In the genomic region with DNA sequence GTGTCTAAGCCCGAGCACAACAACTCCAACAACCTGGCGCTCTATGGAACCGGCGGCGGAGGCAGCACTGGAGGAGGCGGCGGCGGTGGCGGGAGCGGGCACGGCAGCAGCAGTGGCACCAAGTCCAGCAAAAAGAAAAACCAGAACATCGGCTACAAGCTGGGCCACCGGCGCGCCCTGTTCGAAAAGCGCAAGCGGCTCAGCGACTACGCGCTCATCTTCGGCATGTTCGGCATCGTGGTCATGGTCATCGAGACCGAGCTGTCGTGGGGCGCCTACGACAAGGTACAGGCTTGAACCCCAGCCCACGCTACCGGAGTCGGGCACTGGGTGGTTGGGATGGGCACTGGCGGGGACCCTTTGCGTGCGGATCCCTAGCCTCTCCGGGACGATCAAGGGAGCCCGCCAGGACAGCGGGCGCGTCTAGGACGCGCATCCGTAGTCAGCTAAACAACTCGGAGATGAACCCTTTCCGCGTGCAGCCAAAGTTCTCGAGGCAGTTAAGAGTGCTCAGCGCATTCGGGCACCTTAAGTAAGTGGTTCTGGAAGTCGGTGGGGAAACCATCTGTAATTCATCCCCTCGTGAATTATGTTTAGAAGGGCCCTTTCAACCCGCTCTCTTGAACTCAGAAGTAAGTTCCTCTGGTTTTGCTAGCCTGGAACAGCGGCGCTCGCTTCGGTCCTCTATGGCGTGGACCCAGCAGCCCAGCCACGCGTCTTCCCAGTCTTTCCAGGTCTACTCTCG, we compare ENCODE assay signal across 9 cellular contexts. TPM values are rescaled to one million over a fixed set of nuclear protein-coding genes. Genes with fewer than 3 reads are reported as not detected.
DNase-seq lines count a peak whose midpoint lies in the region; ATAC-seq and TF ChIP-seq lines count a peak whose summit lies in the region.
"Had no signal": no experiment of that assay in that cellular context is flagged by ENCODE, and none has a peak within 500 bp of the region (broad histone marks: within the 10 kb centered on the region; RNA-seq: fewer than 3 reads in every experiment).

No MANE protein-coding gene starts in this region.

- peaks cover 0 to 3% of the 10 kb centered on the region in 2 donors for H3K36me3 Mint-ChIP-seq in CD14-positive monocyte

- H3K27ac Mint-ChIP-seq in CD14-positive monocyte: no peak overlapping the region
- H3K27ac Mint-ChIP-seq: dendritic cell treated with granulocyte-macrophage colony-stimulating factor and Interleukin-4, amounts not matched to agents 40 ng/mL and 50 ng/mL, for 4 days had no signal

- no peaks in the 10 kb centered on the region for H3K4me1 ChIP-seq in NT2/D1 (ENCODE audit: insufficient read depth, insufficient read length)
- peaks cover 0 to 38% (median 11%) of the 10 kb centered on the region in 3 donors for H3K4me1 ChIP-seq in gastroesophageal sphincter
- H3K4me1 ChIP-seq in prostate gland (replicated peaks): no peaks in the 10 kb centered on the region

- ATAC-seq in gastroesophageal sphincter: no peak

- in situ Hi-C loops in GM13977 (cut with MboI; ENCODE audit: low pct_unique_long_range_greater_than_20kb, low sequenced_read_pairs, unreplicated experiment): no loop called here

- H3K27ac ChIP-seq in gastroesophageal sphincter (peak overlapping the region in 2 of 4 donors; percentile 67 to 73), prostate gland (peak overlapping the region; percentile 58 to 73)

- H3K9me3 ChIP-seq in NT2/D1 (ENCODE audit: insufficient read depth, low read length): no peaks in the 10 kb centered on the region
- no peaks in the 10 kb centered on the region for H3K9me3 ChIP-seq in gastroesophageal sphincter
- no peaks in the 10 kb centered on the region for H3K9me3 ChIP-seq in prostate gland

- 22% methylated on average over 6 of the region's 61 CpGs; no CpG with 5 or more reads in 1 of the 2 donors for WGBS in gastroesophageal sphincter (ENCODE audit: low coverage in 1 of 2), 2 donors
- 3% methylated on average over 60 of the region's 61 CpGs for WGBS in prostate gland

- H3K9ac ChIP-seq in NT2/D1 (ENCODE audit: insufficient read length, low read depth): peak overlapping the region; percentile 82

- TF ChIP-seq EP300 in gastroesophageal sphincter (IDR thresholded peaks at IDR 0.05): no peak

- H3K27me3 ChIP-seq in NT2/D1 (ENCODE audit: insufficient read depth, insufficient read length) (peaks cover 31% of the 10 kb centered on the region), gastroesophageal sphincter (peaks cover 39% of the 10 kb centered on the region), prostate gland (replicated peaks; ENCODE audit: insufficient read depth) (no peaks in the 10 kb centered on the region)

- peaks cover 63 to 70% (median 67%) of the 10 kb centered on the region in 3 donors for H3K27me3 Mint-ChIP-seq in CD14-positive monocyte (ENCODE audit: low read depth in 3 of 3)

- no peaks in the 10 kb centered on the region for H3K36me3 ChIP-seq in NT2/D1 (ENCODE audit: insufficient read depth, insufficient read length, low read length)
- no peaks in the 10 kb centered on the region for H3K36me3 ChIP-seq in gastroesophageal sphincter
- H3K36me3 ChIP-seq in prostate gland: no peaks in the 10 kb centered on the region

- peak overlapping the region in 1 of 2 donors; percentile 82 for H3K4me3 Mint-ChIP-seq in CD14-positive monocyte

- H3K4me3 ChIP-seq in NT2/D1 (ENCODE audit: insufficient read length, low read depth) (peak overlapping the region; percentile 78), gastroesophageal sphincter (peak overlapping the region; percentile 64 to 74), prostate gland (peak overlapping the region; percentile 42 to 61)

- no peaks in the 10 kb centered on the region for H3K4me1 Mint-ChIP-seq in CD14-positive monocyte

- TF ChIP-seq POLR2A in gastroesophageal sphincter (IDR thresholded peaks at IDR 0.05): no peak
- no peak for TF ChIP-seq POLR2A in prostate gland (IDR thresholded peaks at IDR 0.05)

- TF ChIP-seq CTCF in GM13977 (IDR thresholded peaks at IDR 0.05; ENCODE audit: extremely low read depth, insufficient read depth, missing control alignments) (no peak), gastroesophageal sphincter (IDR thresholded peaks at IDR 0.05) (no peak), prostate gland (IDR thresholded peaks at IDR 0.05) (no peak), CD14-positive monocyte (IDR thresholded peaks at IDR 0.05) (no peak)

- peak; percentile 23 for DNase-seq in GM13977 (ENCODE audit: low spot score)
- DNase-seq in NT2/D1 (ENCODE audit: low read depth, low spot score): no peak
- DNase-seq in prostate gland (ENCODE audit: low spot score): peak; percentile 11
- DNase-seq in CD14-positive monocyte (ENCODE audit: low spot score): no peak
- DNase-seq in activated effector memory CD4-positive, alpha-beta T cell treated with anti-CD3 and anti-CD28 coated beads, Interleukin-2, amount 50 U/mL, for 16 hours: no peak
- DNase-seq in Kasumi-1 (lab: John Stamatoyannopoulos, UW): no peak
- DNase-seq in NCI-H1105 treated with DMSO at 0.1 percent for 48 hours (lab: John Stamatoyannopoulos, UW): no peak

- H3K9me3 Mint-ChIP-seq in CD14-positive monocyte: peaks cover 0 to 7% (median 2%) of the 10 kb centered on the region in 7 donors
- H3K9me3 Mint-ChIP-seq: dendritic cell treated with granulocyte-macrophage colony-stimulating factor and Interleukin-4, amounts not matched to agents 40 ng/mL and 50 ng/mL, for 4 days had no signal

- intact Hi-C loops in prostate gland (cut with DNase I): no loop called here
- intact Hi-C loops in CD14-positive monocyte (cut with micrococcal nuclease): no loop called here

RNA-seq across cellular contexts. Expression of a gene that starts 1.3 kb away (rescaled TPM):
- total RNA-seq in gastroesophageal sphincter: 1 to 10 TPM; 2.8 to 7.8 (median 3.5) TPM
- 10 to 100 TPM; 13.9 to 15.3 TPM for total RNA-seq in prostate gland
- polyA plus RNA-seq in CD14-positive monocyte: not detected

Comparison
In these comparisons a context has a peak if more than half of its experiments do, and no peak if none do; other contexts are left out.
1. DNase-seq: peak in GM13977 (single experiment) and prostate gland (single experiment); none in NT2/D1 (single experiment), CD14-positive monocyte (single experiment), activated effector memory CD4-positive, alpha-beta T cell treated with anti-CD3 and anti-CD28 coated beads, Interleukin-2, amount 50 U/mL, for 16 hours (single experiment), Kasumi-1 (0 of 2) and NCI-H1105 treated with DMSO at 0.1 percent for 48 hours (single experiment).
2. Peak in every context shown above with its lines, with median percentiles within 50 percentile points of each other: H3K4me3 ChIP-seq.